Comparison of ENCODE assay signal across 29 cellular contexts in genomic region chr2:146305164-146305563, GRCh38.
"Had no signal": no experiment of that assay in that cellular context is flagged by ENCODE, and none has a peak within 500 bp of the region (broad histone marks: within the 10 kb centered on the region; RNA-seq: fewer than 3 reads in every experiment).

No MANE protein-coding gene starts in this region.

- H3K27ac ChIP-seq: hepatocyte, left lung, lower lobe of right lung, neutrophil, ovary, right atrium auricular region, right lobe of liver, tibial nerve, upper lobe of left lung, vagina had no signal

- H3K9me3 ChIP-seq: lower lobe of right lung, neutrophil, ovary, right lobe of liver, upper lobe of left lung, vagina had no signal

- H3K4me3 ChIP-seq: hepatocyte, left lung, lower lobe of right lung, ovary, right atrium auricular region, right lobe of liver, smooth muscle cell, tibial nerve, upper lobe of left lung, vagina had no signal

- H3K27ac Mint-ChIP-seq: mesothelial cell of epicardium; naive B cell; natural killer cell; progenitor cell of endocrine pancreas; stimulated activated memory B cell treated with anti-CD40 and anti-IgM and Interleukin-4, amounts not matched to agents 10 μg/mL and 1 μg/mL and 100 μg/mL, for 72 hours; stimulated activated naive CD8-positive, alpha-beta T cell treated with anti-CD3 and anti-CD28 coated beads, Interleukin-15, amount 100 ng/mL, for 72 hours had no signal

- H3K4me2 ChIP-seq: hepatocyte, smooth muscle cell had no signal

- H3K4me1 ChIP-seq: left lung, lower lobe of right lung, right atrium auricular region, tibial nerve, upper lobe of left lung, vagina had no signal

- H3K36me3 ChIP-seq: left lung, lower lobe of right lung, neutrophil, ovary, right atrium auricular region, right lobe of liver, tibial nerve, upper lobe of left lung, vagina had no signal

- H2AFZ ChIP-seq: hepatocyte had no signal

- H3K36me3 Mint-ChIP-seq: stimulated activated memory B cell treated with anti-CD40 and anti-IgM and Interleukin-4, amounts not matched to agents 10 μg/mL and 1 μg/mL and 100 μg/mL, for 72 hours had no signal

- ATAC-seq: left colon; left lung; lower lobe of right lung; natural killer cell; right lobe of liver; stimulated activated memory B cell treated with anti-CD40 and anti-IgM and Interleukin-4, amounts not matched to agents 10 μg/mL and 1 μg/mL and 100 μg/mL, for 72 hours; stimulated activated naive CD8-positive, alpha-beta T cell treated with anti-CD3 and anti-CD28 coated beads, Interleukin-15, amount 100 ng/mL, for 72 hours had no signal

- H3K79me2 ChIP-seq: hepatocyte had no signal

- DNase-seq: kidney; left colon; left lung; lower lobe of right lung; mammary epithelial cell; mesendoderm; naive B cell; natural killer cell; occipital lobe; ovary; right lobe of liver; stimulated activated CD4-positive, alpha-beta T cell treated with anti-CD3 and anti-CD28 coated beads, Interleukin-1b, Interleukin-23, amount 100 ng/mL, for 48 hours; stimulated activated CD4-positive, alpha-beta T cell treated with anti-CD3 and anti-CD28 coated beads, Interleukin-2, amount 100 ng/mL, for 48 hours; stimulated activated CD4-positive, alpha-beta T cell treated with anti-CD3 and anti-CD28 coated beads, Interleukin-4, amount 100 ng/mL, for 4 hours; stimulated activated CD8-positive, alpha-beta memory T cell treated with anti-CD3 and anti-CD28 coated beads, Interleukin-4, amount 100 ng/mL, for 48 hours; stimulated activated naive CD4-positive, alpha-beta T cell treated with Interleukin-2 at 50 U/mL for 16 hours; stimulated activated naive CD8-positive, alpha-beta T cell treated with anti-CD3 and anti-CD28 coated beads, Interleukin-15, amount 100 ng/mL, for 72 hours; substantia nigra; upper lobe of left lung had no signal

- H3K4me3 Mint-ChIP-seq: mesothelial cell of epicardium; naive B cell; natural killer cell; neural crest cell; stimulated activated memory B cell treated with anti-CD40 and anti-IgM and Interleukin-4, amounts not matched to agents 10 μg/mL and 1 μg/mL and 100 μg/mL, for 72 hours; stimulated activated naive CD8-positive, alpha-beta T cell treated with anti-CD3 and anti-CD28 coated beads, Interleukin-15, amount 100 ng/mL, for 72 hours had no signal

- H3K27me3 Mint-ChIP-seq: progenitor cell of endocrine pancreas; stimulated activated memory B cell treated with anti-CD40 and anti-IgM and Interleukin-4, amounts not matched to agents 10 μg/mL and 1 μg/mL and 100 μg/mL, for 72 hours; stimulated activated naive CD8-positive, alpha-beta T cell treated with anti-CD3 and anti-CD28 coated beads, Interleukin-15, amount 100 ng/mL, for 72 hours had no signal

- H3K27me3 ChIP-seq: hepatocyte, left lung, neutrophil, ovary, right atrium auricular region, right lobe of liver, tibial nerve, upper lobe of left lung, vagina had no signal

- H3K4me1 Mint-ChIP-seq: naive B cell; natural killer cell; neural crest cell; stimulated activated memory B cell treated with anti-CD40 and anti-IgM and Interleukin-4, amounts not matched to agents 10 μg/mL and 1 μg/mL and 100 μg/mL, for 72 hours; stimulated activated naive CD8-positive, alpha-beta T cell treated with anti-CD3 and anti-CD28 coated beads, Interleukin-15, amount 100 ng/mL, for 72 hours had no signal
